Comparison of ENCODE assay signal across 1 cellular context in the genomic region with DNA sequence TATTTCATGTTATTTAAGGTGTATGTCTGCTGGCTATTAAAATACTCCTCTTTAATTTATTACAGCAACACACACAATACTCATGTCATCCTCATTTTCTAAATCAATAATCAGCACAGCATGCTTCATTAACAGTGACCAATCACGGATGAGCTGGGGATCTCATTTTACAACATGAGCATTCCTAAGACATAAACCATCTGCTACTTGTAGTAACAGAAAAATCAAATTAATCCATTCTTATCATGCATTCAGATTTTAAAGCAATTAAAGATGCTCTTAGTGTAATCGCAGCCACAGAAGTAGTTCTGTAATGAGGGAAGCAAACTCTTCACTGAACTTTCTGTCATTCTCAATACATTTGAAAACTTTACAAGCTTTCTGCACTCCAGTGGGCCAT.
TF ChIP-seq lines count a peak whose summit lies in the region.

No MANE protein-coding gene starts in this region.

TF ChIP-seq in HEK293, 187 proteins besides CTCF, POLR2A, EP300 and RAD21 (continued from another document):
- TF ChIP-seq, protein P1, sequence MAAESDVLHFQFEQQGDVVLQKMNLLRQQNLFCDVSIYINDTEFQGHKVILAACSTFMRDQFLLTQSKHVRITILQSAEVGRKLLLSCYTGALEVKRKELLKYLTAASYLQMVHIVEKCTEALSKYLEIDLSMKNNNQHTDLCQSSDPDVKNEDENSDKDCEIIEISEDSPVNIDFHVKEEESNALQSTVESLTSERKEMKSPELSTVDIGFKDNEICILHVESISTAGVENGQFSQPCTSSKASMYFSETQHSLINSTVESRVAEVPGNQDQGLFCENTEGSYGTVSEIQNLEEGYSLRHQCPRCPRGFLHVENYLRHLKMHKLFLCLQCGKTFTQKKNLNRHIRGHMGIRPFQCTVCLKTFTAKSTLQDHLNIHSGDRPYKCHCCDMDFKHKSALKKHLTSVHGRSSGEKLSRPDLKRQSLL (tag by site-specific recombination; IDR thresholded peaks at IDR 0.05), result no peak
- TF ChIP-seq OVOL3 (tag by site-specific recombination; IDR thresholded peaks at IDR 0.05), result peak; percentile 86
- no peak for TF ChIP-seq ZNF138 (tag by site-specific recombination; IDR thresholded peaks at IDR 0.05; ENCODE audit: borderline replicate concordance)
- TF ChIP-seq, protein P2, sequence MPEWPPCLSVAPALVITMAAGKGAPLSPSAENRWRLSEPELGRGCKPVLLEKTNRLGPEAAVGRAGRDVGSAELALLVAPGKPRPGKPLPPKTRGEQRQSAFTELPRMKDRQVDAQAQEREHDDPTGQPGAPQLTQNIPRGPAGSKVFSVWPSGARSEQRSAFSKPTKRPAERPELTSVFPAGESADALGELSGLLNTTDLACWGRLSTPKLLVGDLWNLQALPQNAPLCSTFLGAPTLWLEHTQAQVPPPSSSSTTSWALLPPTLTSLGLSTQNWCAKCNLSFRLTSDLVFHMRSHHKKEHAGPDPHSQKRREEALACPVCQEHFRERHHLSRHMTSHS (tag by site-specific recombination; IDR thresholded peaks at IDR 0.05), result no peak
- TF ChIP-seq ZNF121 (tag by site-specific recombination; IDR thresholded peaks at IDR 0.05), result no peak
- no peak for TF ChIP-seq TCF7L2 (IDR thresholded peaks at IDR 0.05; ENCODE audit: borderline replicate concordance, low read depth, low read length)
- no peak for TF ChIP-seq ZNF248 (tag by site-specific recombination; IDR thresholded peaks at IDR 0.05)
- no peak for TF ChIP-seq ZNF394 (tag by site-specific recombination; IDR thresholded peaks at IDR 0.05; ENCODE audit: borderline replicate concordance)
- TF ChIP-seq ZNF239 (tag by site-specific recombination; IDR thresholded peaks at IDR 0.05), result no peak
- no peak for TF ChIP-seq ZNF184 (tag by site-specific recombination; IDR thresholded peaks at IDR 0.05)
- TF ChIP-seq, protein P3, sequence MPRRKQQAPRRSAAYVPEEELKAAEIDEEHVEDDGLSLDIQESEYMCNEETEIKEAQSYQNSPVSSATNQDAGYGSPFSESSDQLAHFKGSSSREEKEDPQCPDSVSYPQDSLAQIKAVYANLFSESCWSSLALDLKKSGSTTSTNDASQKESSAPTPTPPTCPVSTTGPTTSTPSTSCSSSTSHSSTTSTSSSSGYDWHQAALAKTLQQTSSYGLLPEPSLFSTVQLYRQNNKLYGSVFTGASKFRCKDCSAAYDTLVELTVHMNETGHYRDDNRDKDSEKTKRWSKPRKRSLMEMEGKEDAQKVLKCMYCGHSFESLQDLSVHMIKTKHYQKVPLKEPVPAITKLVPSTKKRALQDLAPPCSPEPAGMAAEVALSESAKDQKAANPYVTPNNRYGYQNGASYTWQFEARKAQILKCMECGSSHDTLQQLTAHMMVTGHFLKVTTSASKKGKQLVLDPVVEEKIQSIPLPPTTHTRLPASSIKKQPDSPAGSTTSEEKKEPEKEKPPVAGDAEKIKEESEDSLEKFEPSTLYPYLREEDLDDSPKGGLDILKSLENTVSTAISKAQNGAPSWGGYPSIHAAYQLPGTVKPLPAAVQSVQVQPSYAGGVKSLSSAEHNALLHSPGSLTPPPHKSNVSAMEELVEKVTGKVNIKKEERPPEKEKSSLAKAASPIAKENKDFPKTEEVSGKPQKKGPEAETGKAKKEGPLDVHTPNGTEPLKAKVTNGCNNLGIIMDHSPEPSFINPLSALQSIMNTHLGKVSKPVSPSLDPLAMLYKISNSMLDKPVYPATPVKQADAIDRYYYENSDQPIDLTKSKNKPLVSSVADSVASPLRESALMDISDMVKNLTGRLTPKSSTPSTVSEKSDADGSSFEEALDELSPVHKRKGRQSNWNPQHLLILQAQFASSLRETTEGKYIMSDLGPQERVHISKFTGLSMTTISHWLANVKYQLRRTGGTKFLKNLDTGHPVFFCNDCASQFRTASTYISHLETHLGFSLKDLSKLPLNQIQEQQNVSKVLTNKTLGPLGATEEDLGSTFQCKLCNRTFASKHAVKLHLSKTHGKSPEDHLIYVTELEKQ (tag by site-specific recombination; IDR thresholded peaks at IDR 0.05; ENCODE audit: borderline replicate concordance), result peak; percentile 50; the same call in 1 of the 2 replicates
- TF ChIP-seq ZBTB20 (tag by site-specific recombination; IDR thresholded peaks at IDR 0.05), result no peak
- no peak for TF ChIP-seq ZNF10 (tag by site-specific recombination; IDR thresholded peaks at IDR 0.05)
- no peak for TF ChIP-seq SP7 (tag by site-specific recombination; IDR thresholded peaks at IDR 0.05)
- peak; percentile 95 for TF ChIP-seq OSR2 (tag by site-specific recombination; IDR thresholded peaks at IDR 0.05)
- no peak for TF ChIP-seq ZNF146 (tag by site-specific recombination; IDR thresholded peaks at IDR 0.05)
- 0 out of 2 replicates have a peak, but pooled peaks have one; percentile 17 for TF ChIP-seq GLIS1 (tag by site-specific recombination; IDR thresholded peaks at IDR 0.05)
- TF ChIP-seq ZNF843 (tag by site-specific recombination; IDR thresholded peaks at IDR 0.05), result peak; percentile 84
- TF ChIP-seq, protein P4, sequence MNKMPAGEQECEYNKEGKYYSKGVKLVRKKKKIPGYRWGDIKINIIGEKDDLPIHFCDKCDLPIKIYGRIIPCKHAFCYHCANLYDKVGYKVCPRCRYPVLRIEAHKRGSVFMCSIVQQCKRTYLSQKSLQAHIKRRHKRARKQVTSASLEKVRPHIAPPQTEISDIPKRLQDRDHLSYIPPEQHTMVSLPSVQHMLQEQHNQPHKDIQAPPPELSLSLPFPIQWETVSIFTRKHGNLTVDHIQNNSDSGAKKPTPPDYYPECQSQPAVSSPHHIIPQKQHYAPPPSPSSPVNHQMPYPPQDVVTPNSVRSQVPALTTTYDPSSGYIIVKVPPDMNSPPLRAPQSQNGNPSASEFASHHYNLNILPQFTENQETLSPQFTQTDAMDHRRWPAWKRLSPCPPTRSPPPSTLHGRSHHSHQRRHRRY (tag by site-specific recombination; IDR thresholded peaks at IDR 0.05), result no peak
- TF ChIP-seq ZNF561 (tag by site-specific recombination; IDR thresholded peaks at IDR 0.05; ENCODE audit: borderline replicate concordance), result no peak
- TF ChIP-seq, protein P5, sequence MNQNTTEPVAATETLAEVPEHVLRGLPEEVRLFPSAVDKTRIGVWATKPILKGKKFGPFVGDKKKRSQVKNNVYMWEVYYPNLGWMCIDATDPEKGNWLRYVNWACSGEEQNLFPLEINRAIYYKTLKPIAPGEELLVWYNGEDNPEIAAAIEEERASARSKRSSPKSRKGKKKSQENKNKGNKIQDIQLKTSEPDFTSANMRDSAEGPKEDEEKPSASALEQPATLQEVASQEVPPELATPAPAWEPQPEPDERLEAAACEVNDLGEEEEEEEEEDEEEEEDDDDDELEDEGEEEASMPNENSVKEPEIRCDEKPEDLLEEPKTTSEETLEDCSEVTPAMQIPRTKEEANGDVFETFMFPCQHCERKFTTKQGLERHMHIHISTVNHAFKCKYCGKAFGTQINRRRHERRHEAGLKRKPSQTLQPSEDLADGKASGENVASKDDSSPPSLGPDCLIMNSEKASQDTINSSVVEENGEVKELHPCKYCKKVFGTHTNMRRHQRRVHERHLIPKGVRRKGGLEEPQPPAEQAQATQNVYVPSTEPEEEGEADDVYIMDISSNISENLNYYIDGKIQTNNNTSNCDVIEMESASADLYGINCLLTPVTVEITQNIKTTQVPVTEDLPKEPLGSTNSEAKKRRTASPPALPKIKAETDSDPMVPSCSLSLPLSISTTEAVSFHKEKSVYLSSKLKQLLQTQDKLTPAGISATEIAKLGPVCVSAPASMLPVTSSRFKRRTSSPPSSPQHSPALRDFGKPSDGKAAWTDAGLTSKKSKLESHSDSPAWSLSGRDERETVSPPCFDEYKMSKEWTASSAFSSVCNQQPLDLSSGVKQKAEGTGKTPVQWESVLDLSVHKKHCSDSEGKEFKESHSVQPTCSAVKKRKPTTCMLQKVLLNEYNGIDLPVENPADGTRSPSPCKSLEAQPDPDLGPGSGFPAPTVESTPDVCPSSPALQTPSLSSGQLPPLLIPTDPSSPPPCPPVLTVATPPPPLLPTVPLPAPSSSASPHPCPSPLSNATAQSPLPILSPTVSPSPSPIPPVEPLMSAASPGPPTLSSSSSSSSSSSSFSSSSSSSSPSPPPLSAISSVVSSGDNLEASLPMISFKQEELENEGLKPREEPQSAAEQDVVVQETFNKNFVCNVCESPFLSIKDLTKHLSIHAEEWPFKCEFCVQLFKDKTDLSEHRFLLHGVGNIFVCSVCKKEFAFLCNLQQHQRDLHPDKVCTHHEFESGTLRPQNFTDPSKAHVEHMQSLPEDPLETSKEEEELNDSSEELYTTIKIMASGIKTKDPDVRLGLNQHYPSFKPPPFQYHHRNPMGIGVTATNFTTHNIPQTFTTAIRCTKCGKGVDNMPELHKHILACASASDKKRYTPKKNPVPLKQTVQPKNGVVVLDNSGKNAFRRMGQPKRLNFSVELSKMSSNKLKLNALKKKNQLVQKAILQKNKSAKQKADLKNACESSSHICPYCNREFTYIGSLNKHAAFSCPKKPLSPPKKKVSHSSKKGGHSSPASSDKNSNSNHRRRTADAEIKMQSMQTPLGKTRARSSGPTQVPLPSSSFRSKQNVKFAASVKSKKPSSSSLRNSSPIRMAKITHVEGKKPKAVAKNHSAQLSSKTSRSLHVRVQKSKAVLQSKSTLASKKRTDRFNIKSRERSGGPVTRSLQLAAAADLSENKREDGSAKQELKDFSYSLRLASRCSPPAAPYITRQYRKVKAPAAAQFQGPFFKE (tag by site-specific recombination; IDR thresholded peaks at IDR 0.05; ENCODE audit: borderline replicate concordance), result no peak
- no peak for TF ChIP-seq ZFP37 (tag by site-specific recombination; IDR thresholded peaks at IDR 0.05)
TF ChIP-seq in HEK293: peak in this region for 29.
